In the genomic region with DNA sequence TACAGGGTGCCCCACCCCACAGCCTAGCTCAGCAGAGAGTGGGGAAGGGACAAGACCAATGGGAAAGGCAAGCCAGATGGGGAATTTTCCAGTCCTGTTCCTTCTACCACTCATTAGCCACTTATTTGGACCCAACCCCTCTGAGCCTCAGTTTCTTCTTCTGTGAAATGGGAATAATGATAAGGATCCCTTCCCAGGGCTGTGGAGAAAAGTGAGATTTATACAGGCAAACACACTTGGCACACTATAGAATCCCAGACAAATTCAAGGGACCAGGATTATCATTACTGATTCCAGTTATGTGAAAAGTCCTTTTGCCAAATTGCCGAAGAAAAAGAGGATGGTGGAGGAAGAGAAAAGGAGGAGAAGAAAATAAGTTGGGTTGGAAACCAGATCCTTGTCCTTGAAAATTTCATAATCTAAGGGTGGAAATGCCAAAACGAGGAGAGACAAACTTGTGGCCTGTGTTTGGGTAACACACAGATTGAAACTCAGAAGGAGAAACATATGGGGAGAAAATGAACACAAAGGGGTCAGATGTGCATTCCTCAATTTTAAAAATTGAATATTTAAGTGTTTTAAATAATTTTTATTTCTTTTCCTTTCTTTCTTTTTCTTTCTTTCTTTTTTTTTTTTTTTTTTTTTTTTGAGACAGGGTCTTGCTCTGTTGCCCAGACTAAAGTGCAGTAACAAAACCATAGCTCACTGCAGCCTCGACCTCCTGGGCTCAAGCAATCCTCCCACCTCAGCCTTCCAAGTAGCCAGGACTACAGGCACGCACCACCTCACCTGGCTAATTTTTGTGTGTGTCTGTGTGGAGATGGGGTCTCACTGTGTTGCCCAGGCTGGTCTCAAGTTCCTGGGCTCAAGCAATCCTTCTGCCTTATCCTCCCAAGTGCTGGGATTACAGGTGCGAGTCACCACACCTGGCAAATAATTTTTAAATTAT, we compare ENCODE assay signal across 12 cellular contexts. TPM values are rescaled to one million over a fixed set of nuclear protein-coding genes. Genes with fewer than 3 reads are reported as not detected.
DNase-seq lines count a peak whose midpoint lies in the region; ATAC-seq lines count a peak whose summit lies in the region.
"Had no signal": no experiment of that assay in that cellular context is flagged by ENCODE, and none has a peak within 500 bp of the region (broad histone marks: within the 10 kb centered on the region; RNA-seq: fewer than 3 reads in every experiment).

No MANE protein-coding gene starts in this region.

- no peak overlapping the region for H2AFZ ChIP-seq in GM23248

- H3K4me1 Mint-ChIP-seq in activated T-helper 17 cell treated with anti-CD3 and anti-CD28 coated beads, Interleukin-2, amount 50 U/mL, for 72 hours = peaks cover 40% of the 10 kb centered on the region
- H3K4me1 Mint-ChIP-seq in immature natural killer cell = peaks cover 79 to 88% of the 10 kb centered on the region in 2 donors
- H3K4me1 Mint-ChIP-seq in stimulated activated effector memory CD8-positive, alpha-beta T cell treated with anti-CD3 and anti-CD28 coated beads, Interleukin-12 subunit alpha, Interleukin-12 subunit beta, amount 100 ng/mL, for 72 hours = peaks cover 69% of the 10 kb centered on the region

- H3K27ac Mint-ChIP-seq in activated T-helper 17 cell treated with anti-CD3 and anti-CD28 coated beads, Interleukin-2, amount 50 U/mL, for 72 hours = peak overlapping the region; percentile 81
- H3K27ac Mint-ChIP-seq in immature natural killer cell = peak overlapping the region; percentile 36 to 86 (median 73)
- H3K27ac Mint-ChIP-seq in stimulated activated effector memory CD8-positive, alpha-beta T cell treated with anti-CD3 and anti-CD28 coated beads, Interleukin-12 subunit alpha, Interleukin-12 subunit beta, amount 100 ng/mL, for 72 hours = peak overlapping the region; percentile 91

- H3K27me3 Mint-ChIP-seq in activated T-helper 17 cell treated with anti-CD3 and anti-CD28 coated beads, Interleukin-2, amount 50 U/mL, for 72 hours = no peaks in the 10 kb centered on the region
- peaks cover 0 to 3% (median 0%) of the 10 kb centered on the region in 3 donors for H3K27me3 Mint-ChIP-seq in immature natural killer cell (ENCODE audit: low read depth in 3 of 3)

- peak overlapping the region; percentile 7 for H3K4me3 Mint-ChIP-seq in activated T-helper 17 cell treated with anti-CD3 and anti-CD28 coated beads, Interleukin-2, amount 50 U/mL, for 72 hours
- peak overlapping the region in 1 of 5 donors; percentile 27 for H3K4me3 Mint-ChIP-seq in immature natural killer cell
- no peak overlapping the region for H3K4me3 Mint-ChIP-seq in stimulated activated effector memory CD8-positive, alpha-beta T cell treated with anti-CD3 and anti-CD28 coated beads, Interleukin-12 subunit alpha, Interleukin-12 subunit beta, amount 100 ng/mL, for 72 hours

- peak overlapping the region; percentile 90 for H3K27ac ChIP-seq in GM23248
- no peak overlapping the region for H3K27ac ChIP-seq in effector memory CD4-positive, alpha-beta T cell (ENCODE audit: insufficient read depth, low read length, poor library complexity, severe bottlenecking)

- peak overlapping the region; percentile 64 for H3K9ac ChIP-seq in GM23248

- no peaks in the 10 kb centered on the region for H3K27me3 ChIP-seq in GM23248 (replicated peaks; ENCODE audit: insufficient read depth)
- H3K27me3 ChIP-seq in effector memory CD4-positive, alpha-beta T cell (replicated peaks; ENCODE audit: control insufficient read depth, insufficient read depth, low read length, poor library complexity, severe bottlenecking) = no peaks in the 10 kb centered on the region

- 33 to 34% methylated on average over 5 of the region's 5 CpGs for WGBS in GM23248 (ENCODE audit: low coverage in 1 of 2, low lambda C conversion rate in 2 of 2, missing lambda C conversion rate in 2 of 2), 2 experiments

- H3K79me2 ChIP-seq in GM23248 (ENCODE audit: insufficient read depth) = peaks cover 86% of the 10 kb centered on the region

- H3K4me1 ChIP-seq in GM23248 (ENCODE audit: insufficient read depth) = peaks cover 66% of the 10 kb centered on the region
- H3K4me1 ChIP-seq in effector memory CD4-positive, alpha-beta T cell (ENCODE audit: control insufficient read depth, insufficient read depth, low read length, poor library complexity, severe bottlenecking) = peaks cover 46% of the 10 kb centered on the region

- no peaks in the 10 kb centered on the region for H3K9me3 Mint-ChIP-seq in activated T-helper 17 cell treated with anti-CD3 and anti-CD28 coated beads, Interleukin-2, amount 50 U/mL, for 72 hours
- no peaks in the 10 kb centered on the region for H3K9me3 Mint-ChIP-seq in immature natural killer cell
- no peaks in the 10 kb centered on the region for H3K9me3 Mint-ChIP-seq in stimulated activated effector memory CD8-positive, alpha-beta T cell treated with anti-CD3 and anti-CD28 coated beads, Interleukin-12 subunit alpha, Interleukin-12 subunit beta, amount 100 ng/mL, for 72 hours

- no peaks in the 10 kb centered on the region for H3K9me2 ChIP-seq in GM23248 (ENCODE audit: insufficient read depth)

- H3K36me3 Mint-ChIP-seq in activated T-helper 17 cell treated with anti-CD3 and anti-CD28 coated beads, Interleukin-2, amount 50 U/mL, for 72 hours (ENCODE audit: low read depth) = peaks cover 57% of the 10 kb centered on the region
- H3K36me3 Mint-ChIP-seq in immature natural killer cell = peaks cover 18 to 44% (median 26%) of the 10 kb centered on the region in 3 donors
- peaks cover 79% of the 10 kb centered on the region for H3K36me3 Mint-ChIP-seq in stimulated activated effector memory CD8-positive, alpha-beta T cell treated with anti-CD3 and anti-CD28 coated beads, Interleukin-12 subunit alpha, Interleukin-12 subunit beta, amount 100 ng/mL, for 72 hours

- H3K36me3 ChIP-seq in GM23248 (ENCODE audit: low read depth) = peaks cover 22% of the 10 kb centered on the region
- H3K36me3 ChIP-seq in effector memory CD4-positive, alpha-beta T cell (ENCODE audit: control insufficient read depth, insufficient read depth, low read length) = peaks cover 45% of the 10 kb centered on the region

- no peaks in the 10 kb centered on the region for H3K9me3 ChIP-seq in GM23248 (ENCODE audit: low read depth)
- H3K9me3 ChIP-seq in effector memory CD4-positive, alpha-beta T cell (ENCODE audit: control insufficient read depth, low read length) = no peaks in the 10 kb centered on the region

- peaks cover 79% of the 10 kb centered on the region for H3F3A ChIP-seq in GM23248 (ENCODE audit: insufficient read depth)

- H4K20me1 ChIP-seq in GM23248 (ENCODE audit: insufficient read depth) = no peaks in the 10 kb centered on the region

- DNase-seq in GM23248 (peak; percentile 31), immature natural killer cell (no peak), NCI-H69 (lab: John Stamatoyannopoulos, UW) (no peak), SHP77 (lab: John Stamatoyannopoulos, UW) (no peak)
- no peak for DNase-seq in stimulated activated effector memory CD8-positive, alpha-beta T cell treated with anti-CD3 and anti-CD28 coated beads, Interleukin-12 subunit alpha, Interleukin-12 subunit beta, amount 100 ng/mL, for 72 hours (ENCODE audit: low spot score in 2 of 2)
- no peak for DNase-seq in effector memory CD4-positive, alpha-beta T cell
- DNase-seq: central memory CD4-positive, alpha-beta T cell; DMS153; right cardiac atrium had no signal

- H3K4me3 ChIP-seq in GM23248 = no peak overlapping the region
- H3K4me3 ChIP-seq in effector memory CD4-positive, alpha-beta T cell (ENCODE audit: insufficient read depth, low read depth, low read length, poor library complexity, severe bottlenecking) = no peak overlapping the region

- H3K4me2 ChIP-seq in GM23248 (ENCODE audit: unreplicated experiment) = peak overlapping the region; percentile 25

- in situ Hi-C loops in GM23248 (cut with MboI) = no loop called here

- ATAC-seq in activated T-helper 17 cell treated with anti-CD3 and anti-CD28 coated beads, Interleukin-2, amount 50 U/mL, for 72 hours (replicated peaks) = no peak
- no peak for ATAC-seq in stimulated activated effector memory CD8-positive, alpha-beta T cell treated with anti-CD3 and anti-CD28 coated beads, Interleukin-12 subunit alpha, Interleukin-12 subunit beta, amount 100 ng/mL, for 72 hours
- no peak for ATAC-seq in HG02840 (IDR thresholded peaks at IDR 0.05; ENCODE audit: low FRiP score, unreplicated experiment)
- ATAC-seq: right cardiac atrium had no signal

RNA-seq across cellular contexts. Expression of gene CAPN2, which starts 9.6 kb away (rescaled TPM):
- total RNA-seq in GM23248 (2014; rRNA removed; shearing (Covaris generic)) = 214 and 223 TPM in 2 replicates
- polyA plus RNA-seq in GM23248 (2016; fragmentation: Nextera tagmentation; extraction: Ambion mirVana) = 261 and 272 TPM in 2 replicates
- 10 to 100 TPM; 42.8 to 73.0 TPM for total RNA-seq in activated T-helper 17 cell treated with anti-CD3 and anti-CD28 coated beads, Interleukin-2, amount 50 U/mL, for 72 hours
- 100 to 1,000 TPM; 126 to 232 (median 141) TPM for polyA plus RNA-seq in immature natural killer cell

RNA-seq across cellular contexts. Expression of gene CAPN8, which starts 56.4 kb away (rescaled TPM):
- 0.25 TPM in 1 of 2 replicates, not detected in the other for total RNA-seq in GM23248 (2014; rRNA removed; shearing (Covaris generic))
- not detected in 2 replicates for polyA plus RNA-seq in GM23248 (2016; fragmentation: Nextera tagmentation; extraction: Ambion mirVana)
- not detected for total RNA-seq in activated T-helper 17 cell treated with anti-CD3 and anti-CD28 coated beads, Interleukin-2, amount 50 U/mL, for 72 hours
- polyA plus RNA-seq in immature natural killer cell = under 1 TPM in 1 of 3 donors, not detected in 2; 0.09 TPM
- total RNA-seq: lung microvascular endothelial cell, right cardiac atrium had no signal
